Comparison of ENCODE assay signal across 14 cellular contexts in genomic region chr18:57542801-57543427, GRCh38. TPM values are rescaled to one million over a fixed set of nuclear protein-coding genes. Genes with fewer than 3 reads are reported as not detected.
DNase-seq lines count a peak whose midpoint lies in the region; ATAC-seq and TF ChIP-seq lines count a peak whose summit lies in the region.
"Had no signal": no experiment of that assay in that cellular context is flagged by ENCODE, and none has a peak within 500 bp of the region (broad histone marks: within the 10 kb centered on the region; RNA-seq: fewer than 3 reads in every experiment).

No MANE protein-coding gene starts in this region.

- H3K9me3 ChIP-seq in adipocyte (ENCODE audit: control insufficient read depth, low read length): no peaks in the 10 kb centered on the region
- H3K9me3 ChIP-seq: ovary had no signal

- peaks cover 16% of the 10 kb centered on the region for H3K4me1 ChIP-seq in adipocyte (ENCODE audit: control insufficient read depth, insufficient read depth, low read length)

- ATAC-seq in HG02938 (IDR thresholded peaks at IDR 0.05; ENCODE audit: unreplicated experiment): no peak
- no peak for ATAC-seq in GM21529 (IDR thresholded peaks at IDR 0.05; ENCODE audit: unreplicated experiment)
- ATAC-seq: stimulated activated naive CD8-positive, alpha-beta T cell treated with anti-CD3 and anti-CD28 coated beads, Interleukin-15, amount 100 ng/mL, for 72 hours had no signal

- H3K4me3 Mint-ChIP-seq in T-helper 2 cell treated with Interferon-gamma antibody and Interleukin-4, amounts not matched to agents 5 μg/mL and 100 μg/mL, for 36 hours: no peak overlapping the region
- H3K4me3 Mint-ChIP-seq in activated T-helper 1 cell treated with anti-CD3 and anti-CD28 coated beads, Interleukin-12 subunit alpha, Interleukin-12 subunit beta, Interleukin-2, Interleukin-4 antibody, amounts not matched to agents 30 ng/mL and 10 ng/mL and 1 ng/mL, durations not matched to agents 14 hours and 24 hours and 36 hours: no peak overlapping the region
- H3K4me3 Mint-ChIP-seq: stimulated activated naive CD8-positive, alpha-beta T cell treated with anti-CD3 and anti-CD28 coated beads, Interleukin-15, amount 100 ng/mL, for 72 hours had no signal

- no peaks in the 10 kb centered on the region for H3K36me3 ChIP-seq in adipocyte (ENCODE audit: control insufficient read depth, insufficient read depth, low read length, severe bottlenecking)
- H3K36me3 ChIP-seq: ovary had no signal

- peaks cover 3% of the 10 kb centered on the region for H3K4me1 Mint-ChIP-seq in T-helper 2 cell treated with Interferon-gamma antibody and Interleukin-4, amounts not matched to agents 5 μg/mL and 100 μg/mL, for 36 hours (ENCODE audit: low read depth)
- H3K4me1 Mint-ChIP-seq in activated T-helper 1 cell treated with anti-CD3 and anti-CD28 coated beads, Interleukin-12 subunit alpha, Interleukin-12 subunit beta, Interleukin-2, Interleukin-4 antibody, amounts not matched to agents 30 ng/mL and 10 ng/mL and 1 ng/mL, durations not matched to agents 14 hours and 24 hours and 36 hours (ENCODE audit: low read depth): peaks cover 6% of the 10 kb centered on the region

- peak overlapping the region; percentile 28 for H3K4me3 ChIP-seq in AG10803 (ENCODE audit: low read length)
- peak overlapping the region; percentile 29 for H3K4me3 ChIP-seq in adipocyte (ENCODE audit: low read length)
- H3K4me3 ChIP-seq: ovary had no signal

- no peaks in the 10 kb centered on the region for H3K9me3 Mint-ChIP-seq in T-helper 2 cell treated with Interferon-gamma antibody and Interleukin-4, amounts not matched to agents 5 μg/mL and 100 μg/mL, for 36 hours
- H3K9me3 Mint-ChIP-seq in activated T-helper 1 cell treated with anti-CD3 and anti-CD28 coated beads, Interleukin-12 subunit alpha, Interleukin-12 subunit beta, Interleukin-2, Interleukin-4 antibody, amounts not matched to agents 30 ng/mL and 10 ng/mL and 1 ng/mL, durations not matched to agents 14 hours and 24 hours and 36 hours: no peaks in the 10 kb centered on the region
- H3K9me3 Mint-ChIP-seq: stimulated activated naive CD8-positive, alpha-beta T cell treated with anti-CD3 and anti-CD28 coated beads, Interleukin-15, amount 100 ng/mL, for 72 hours had no signal

- no peaks in the 10 kb centered on the region for H3K36me3 Mint-ChIP-seq in T-helper 2 cell treated with Interferon-gamma antibody and Interleukin-4, amounts not matched to agents 5 μg/mL and 100 μg/mL, for 36 hours (ENCODE audit: low read depth)
- no peaks in the 10 kb centered on the region for H3K36me3 Mint-ChIP-seq in activated T-helper 1 cell treated with anti-CD3 and anti-CD28 coated beads, Interleukin-12 subunit alpha, Interleukin-12 subunit beta, Interleukin-2, Interleukin-4 antibody, amounts not matched to agents 30 ng/mL and 10 ng/mL and 1 ng/mL, durations not matched to agents 14 hours and 24 hours and 36 hours (ENCODE audit: low read depth)

- DNase-seq in AG10803 (ENCODE audit: low read depth): peak; percentile 81
- peak; percentile 38 for DNase-seq in NCI-H1092 (lab: John Stamatoyannopoulos, UW)
- peak; percentile 80 for DNase-seq in adipocyte (ENCODE audit: low read depth)
- DNase-seq in iris pigment epithelial cell (ENCODE audit: low read depth): peak; percentile 51
- DNase-seq in T-helper 2 cell treated with Interferon-gamma antibody and Interleukin-4, amounts not matched to agents 5 μg/mL and 100 μg/mL, for 36 hours (ENCODE audit: low spot score): no peak
- DNase-seq in activated T-helper 1 cell treated with anti-CD3 and anti-CD28 coated beads, Interleukin-12 subunit alpha, Interleukin-12 subunit beta, Interleukin-2, Interleukin-4 antibody, amounts not matched to agents 30 ng/mL and 10 ng/mL and 1 ng/mL, durations not matched to agents 14 hours and 24 hours and 36 hours (ENCODE audit: low spot score): no peak
- DNase-seq: activated CD8-positive, alpha-beta memory T cell treated with anti-CD3 and anti-CD28 coated beads, Interleukin-2, amount 50 U/mL, for 48 hours; hypothalamus; NCI-H2029; ovary; stimulated activated CD4-positive, alpha-beta T cell treated with anti-CD3 and anti-CD28 coated beads, Interleukin-4, amount 100 ng/mL, for 1 hour; stimulated activated naive CD8-positive, alpha-beta T cell treated with anti-CD3 and anti-CD28 coated beads, Interleukin-15, amount 100 ng/mL, for 72 hours had no signal

- peaks cover 6% of the 10 kb centered on the region for H3K27me3 Mint-ChIP-seq in T-helper 2 cell treated with Interferon-gamma antibody and Interleukin-4, amounts not matched to agents 5 μg/mL and 100 μg/mL, for 36 hours (ENCODE audit: low read depth)
- peaks cover 2% of the 10 kb centered on the region for H3K27me3 Mint-ChIP-seq in activated T-helper 1 cell treated with anti-CD3 and anti-CD28 coated beads, Interleukin-12 subunit alpha, Interleukin-12 subunit beta, Interleukin-2, Interleukin-4 antibody, amounts not matched to agents 30 ng/mL and 10 ng/mL and 1 ng/mL, durations not matched to agents 14 hours and 24 hours and 36 hours (ENCODE audit: insufficient read depth)
- H3K27me3 Mint-ChIP-seq: stimulated activated naive CD8-positive, alpha-beta T cell treated with anti-CD3 and anti-CD28 coated beads, Interleukin-15, amount 100 ng/mL, for 72 hours had no signal

- no peak overlapping the region for H3K27ac Mint-ChIP-seq in T-helper 2 cell treated with Interferon-gamma antibody and Interleukin-4, amounts not matched to agents 5 μg/mL and 100 μg/mL, for 36 hours
- H3K27ac Mint-ChIP-seq in activated T-helper 1 cell treated with anti-CD3 and anti-CD28 coated beads, Interleukin-12 subunit alpha, Interleukin-12 subunit beta, Interleukin-2, Interleukin-4 antibody, amounts not matched to agents 30 ng/mL and 10 ng/mL and 1 ng/mL, durations not matched to agents 14 hours and 24 hours and 36 hours: no peak overlapping the region
- H3K27ac Mint-ChIP-seq: stimulated activated naive CD8-positive, alpha-beta T cell treated with anti-CD3 and anti-CD28 coated beads, Interleukin-15, amount 100 ng/mL, for 72 hours had no signal

- H3K9ac ChIP-seq in adipocyte (ENCODE audit: low read length): no peak overlapping the region

- no peak for TF ChIP-seq CTCF in AG10803 (conservative IDR thresholded peaks at IDR 0.05; ENCODE audit: low read length)

- intact Hi-C loops in activated T-helper 1 cell treated with anti-CD3 and anti-CD28 coated beads, Interleukin-12 subunit alpha, Interleukin-12 subunit beta, Interleukin-2, Interleukin-4 antibody, amounts not matched to agents 30 ng/mL and 10 ng/mL and 1 ng/mL, durations not matched to agents 14 hours and 24 hours and 36 hours (cut with micrococcal nuclease): no loop called here

- H3K27me3 ChIP-seq in adipocyte (replicated peaks; ENCODE audit: control insufficient read depth, insufficient read depth, low read length): no peaks in the 10 kb centered on the region
- H3K27me3 ChIP-seq: ovary had no signal

RNA-seq across cellular contexts. Expression of gene FECH, which starts 43.6 kb away (rescaled TPM):
- 21.7 and 23.5 TPM in 2 replicates for total RNA-seq in activated T-helper 1 cell treated with anti-CD3 and anti-CD28 coated beads, Interleukin-12 subunit alpha, Interleukin-12 subunit beta, Interleukin-2, Interleukin-4 antibody, amounts not matched to agents 30 ng/mL and 10 ng/mL and 1 ng/mL, durations not matched to agents 14 hours and 24 hours and 36 hours

Comparison
In these comparisons a context has a peak if more than half of its experiments do, and no peak if none do; other contexts are left out.
1. DNase-seq: peak in AG10803 (single experiment), NCI-H1092 (single experiment), adipocyte (single experiment) and iris pigment epithelial cell (single experiment); none in T-helper 2 cell treated with Interferon-gamma antibody and Interleukin-4, amounts not matched to agents 5 μg/mL and 100 μg/mL, for 36 hours (single experiment) and activated T-helper 1 cell treated with anti-CD3 and anti-CD28 coated beads, Interleukin-12 subunit alpha, Interleukin-12 subunit beta, Interleukin-2, Interleukin-4 antibody, amounts not matched to agents 30 ng/mL and 10 ng/mL and 1 ng/mL, durations not matched to agents 14 hours and 24 hours and 36 hours (single experiment).